In genomic region chr3:20307378-20307777, GRCh38 we compare ENCODE assay signal across 27 cellular contexts.
"Had no signal": no experiment of that assay in that cellular context is flagged by ENCODE, and none has a peak within 500 bp of the region (broad histone marks: within the 10 kb centered on the region; RNA-seq: fewer than 3 reads in every experiment).

No MANE protein-coding gene starts in this region.

- H3K9me3 ChIP-seq: adrenal gland, body of pancreas, breast epithelium, SJSA1, SK-N-SH had no signal

- H3K27ac ChIP-seq: adrenal gland, body of pancreas, breast epithelium, coronary artery, KMS-11, SJSA1 had no signal

- H3K36me3 ChIP-seq: adrenal gland, breast epithelium, SJSA1 had no signal

- DNase-seq: activated CD4-positive, alpha-beta T cell treated with anti-CD3 and anti-CD28 coated beads for 36 hours; activated CD4-positive, alpha-beta T cell treated with anti-CD3 and anti-CD28 coated beads, Interleukin-2, amount 10 ng/mL, durations not matched to agents 7 days and 5 days; activated CD4-positive, alpha-beta T cell treated with anti-CD3 and anti-CD28 coated beads, Interleukin-2, amount 50 U/mL, for 48 hours; activated CD8-positive, alpha-beta T cell treated with anti-CD3 and anti-CD28 coated beads, Interleukin-2, amount 10 ng/mL, durations not matched to agents 7 days and 5 days; activated gamma-delta T cell; activated naive CD4-positive, alpha-beta T cell treated with Interleukin-2 at 50 U/mL for 16 hours; activated T-cell treated with anti-CD3 and anti-CD28 coated beads, Interleukin-2, amount 50 U/mL, for 24 hours; adrenal gland; body of pancreas; MM.1S; NCI-H1092 treated with DMSO at 0.1 percent for 48 hours; NCI-H1417; NCI-H146; NCI-H187; NCI-H2029 treated with DMSO at 0.1 percent for 48 hours; NCI-H2107; NCI-H2171 treated with DMSO at 0.1 percent for 48 hours; NCI-H2227 treated with DMSO at 0.1 percent for 48 hours; NCI-H446 treated with DMSO at 0.1 percent for 48 hours; NCI-H524; NK-92 treated with Interleukin-12 subunit alpha and Interleukin-12 subunit beta, amount 100 ng/mL, for 24 hours; SHP77 treated with DMSO at 0.1 percent for 48 hours; SK-N-SH had no signal

- H3K4me3 ChIP-seq: adrenal gland, body of pancreas, breast epithelium, coronary artery, SJSA1 had no signal

- H3K4me1 ChIP-seq: adrenal gland, body of pancreas, breast epithelium, SJSA1 had no signal

- H3K27me3 ChIP-seq: adrenal gland, body of pancreas, breast epithelium, SJSA1 had no signal
